ENCODE assay signal across 28 cellular contexts in the genomic region with DNA sequence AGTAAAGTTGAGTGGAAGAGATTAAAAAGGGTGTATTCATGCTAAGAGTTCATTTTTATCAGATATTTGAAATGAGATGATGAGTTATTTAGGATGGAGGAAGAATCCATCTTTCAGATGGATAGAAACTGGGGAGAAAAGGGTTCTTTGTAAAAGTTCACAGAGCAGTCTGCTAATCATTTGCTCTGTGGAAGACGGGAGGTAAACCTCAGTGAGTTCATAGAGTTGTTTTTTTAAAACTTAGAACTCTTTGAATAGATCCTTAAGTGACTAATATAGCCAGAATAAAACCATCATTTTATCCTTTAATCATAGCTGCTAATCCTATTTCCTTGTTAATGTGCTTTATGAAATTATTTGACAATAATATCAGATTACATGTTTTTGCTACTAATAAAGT. TPM values are rescaled to one million over a fixed set of nuclear protein-coding genes. Genes with fewer than 3 reads are reported as not detected.
DNase-seq lines count a peak whose midpoint lies in the region; ATAC-seq lines count a peak whose summit lies in the region.
"Had no signal": no experiment of that assay in that cellular context is flagged by ENCODE, and none has a peak within 500 bp of the region (broad histone marks: within the 10 kb centered on the region; RNA-seq: fewer than 3 reads in every experiment).

No MANE protein-coding gene starts in this region.

- no peak overlapping the region for H3K4me3 Mint-ChIP-seq in activated CD4-positive, alpha-beta memory T cell treated with anti-CD3 and anti-CD28 coated beads for 36 hours
- no peak overlapping the region for H3K4me3 Mint-ChIP-seq in activated CD4-positive, alpha-beta memory T cell treated with anti-CD3 and anti-CD28 coated beads, Interleukin-2, amount 10 ng/mL, durations not matched to agents 7 days and 5 days
- H3K4me3 Mint-ChIP-seq in activated naive CD8-positive, alpha-beta T cell treated with anti-CD3 and anti-CD28 coated beads for 36 hours, result peak overlapping the region; percentile 27
- peak overlapping the region in 9 of 10 donors; percentile 46 to 95 (median 68) for H3K4me3 Mint-ChIP-seq in naive thymus-derived CD8-positive, alpha-beta T cell
- H3K4me3 Mint-ChIP-seq: CD14-positive monocyte, nephron progenitor cell had no signal

- no peak for ATAC-seq in naive thymus-derived CD8-positive, alpha-beta T cell
- ATAC-seq: lower lobe of right lung, PC-3 had no signal

- no peak for DNase-seq in activated CD4-positive, alpha-beta memory T cell treated with anti-CD3 and anti-CD28 coated beads for 36 hours
- DNase-seq in activated CD4-positive, alpha-beta memory T cell treated with anti-CD3 and anti-CD28 coated beads, Interleukin-2, amount 10 ng/mL, durations not matched to agents 7 days and 5 days, result no peak
- peak; percentile 53 for DNase-seq in COLO829 (ENCODE audit: low spot score)
- DNase-seq in activated naive CD8-positive, alpha-beta T cell treated with anti-CD3 and anti-CD28 coated beads for 36 hours, result no peak
- no peak for DNase-seq in naive thymus-derived CD8-positive, alpha-beta T cell
- DNase-seq in stimulated activated CD4-positive, alpha-beta T cell treated with anti-CD3 and anti-CD28 coated beads, Interleukin-1b, Interleukin-23, amount 100 ng/mL, for 48 hours, result no peak
- no peak for DNase-seq in SHP77 treated with DMSO at 0.1 percent for 48 hours (lab: John Stamatoyannopoulos, UW)
- DNase-seq in HUDEP-2 (lab: John Stamatoyannopoulos, UW; ENCODE audit: unreplicated experiment in 76 of 76), result no peak
- DNase-seq: 8988T; activated CD4-positive, CD25-positive, alpha-beta regulatory T cell treated with anti-CD3 and anti-CD28 coated beads, Interleukin-2, amount 50 U/mL, for 72 hours; activated CD8-positive, alpha-beta memory T cell treated with anti-CD3 and anti-CD28 coated beads for 24 hours; activated T-cell treated with anti-CD3 and anti-CD28 coated beads for 4 hours; amniotic stem cell; DMS 273 treated with DMSO at 0.1 percent for 48 hours; EL; foreskin melanocyte; KG1; lower lobe of right lung; NCI-H146; NCI-H226; NCI-H526 treated with DMSO at 0.1 percent for 48 hours; nephron progenitor cell; PC-3; SK-N-SH; stimulated activated naive CD4-positive, alpha-beta T cell treated with Interleukin-2 at 50 U/mL for 16 hours had no signal

- H3K27me3 Mint-ChIP-seq in activated CD4-positive, alpha-beta memory T cell treated with anti-CD3 and anti-CD28 coated beads for 36 hours, result no peaks in the 10 kb centered on the region
- H3K27me3 Mint-ChIP-seq in activated CD4-positive, alpha-beta memory T cell treated with anti-CD3 and anti-CD28 coated beads, Interleukin-2, amount 10 ng/mL, durations not matched to agents 7 days and 5 days, result no peaks in the 10 kb centered on the region
- no peaks in the 10 kb centered on the region for H3K27me3 Mint-ChIP-seq in activated naive CD8-positive, alpha-beta T cell treated with anti-CD3 and anti-CD28 coated beads for 36 hours
- no peaks in the 10 kb centered on the region for H3K27me3 Mint-ChIP-seq in naive thymus-derived CD8-positive, alpha-beta T cell
- H3K27me3 Mint-ChIP-seq: brain had no signal

- CTCF ChIA-PET in activated CD4-positive, alpha-beta memory T cell treated with anti-CD3 and anti-CD28 coated beads for 36 hours (lab: Charles Lee), result interaction anchor here (0.7 to 3.8 kb wide), 8 partner anchors 10 to 187 kb away, joined by 3 to 23 read pairs (median 4); no protein-coding TSS in a partner anchor
- CTCF ChIA-PET in activated CD4-positive, alpha-beta memory T cell treated with anti-CD3 and anti-CD28 coated beads, Interleukin-2, amount 10 ng/mL, durations not matched to agents 7 days and 5 days (lab: Charles Lee), result interaction anchor here (1.0 kb wide), 1 partner anchor 78 kb away, joined by 3 read pairs; no protein-coding TSS in a partner anchor

- H3K27ac Mint-ChIP-seq in activated CD4-positive, alpha-beta memory T cell treated with anti-CD3 and anti-CD28 coated beads for 36 hours, result peak overlapping the region; percentile 50
- no peak overlapping the region for H3K27ac Mint-ChIP-seq in activated CD4-positive, alpha-beta memory T cell treated with anti-CD3 and anti-CD28 coated beads, Interleukin-2, amount 10 ng/mL, durations not matched to agents 7 days and 5 days
- H3K27ac Mint-ChIP-seq in activated naive CD8-positive, alpha-beta T cell treated with anti-CD3 and anti-CD28 coated beads for 36 hours, result peak overlapping the region; percentile 59
- H3K27ac Mint-ChIP-seq in naive thymus-derived CD8-positive, alpha-beta T cell, result peak overlapping the region; percentile 3 to 93 (median 82)
- H3K27ac Mint-ChIP-seq: brain; CD14-positive monocyte; nephron progenitor cell; T-helper 1 cell treated with Interleukin-12 subunit alpha and Interleukin-12 subunit beta and Interleukin-4 antibody, amounts not matched to agents 30 μg/mL and 1 μg/mL, for 36 hours had no signal

- intact Hi-C loops in activated CD4-positive, alpha-beta memory T cell treated with anti-CD3 and anti-CD28 coated beads for 36 hours (cut with micrococcal nuclease), result loop anchor here (10.0 kb wide), 1 partner anchor 303 kb away; no protein-coding TSS in a partner anchor

- POLR2A ChIA-PET in activated CD4-positive, alpha-beta memory T cell treated with anti-CD3 and anti-CD28 coated beads for 36 hours (lab: Charles Lee), result interaction anchor here (1.7 to 1.8 kb wide), 2 partner anchors 61 to 64 kb away, joined by 5 to 8 read pairs; no protein-coding TSS in a partner anchor
- POLR2A ChIA-PET in activated CD4-positive, alpha-beta memory T cell treated with anti-CD3 and anti-CD28 coated beads, Interleukin-2, amount 10 ng/mL, durations not matched to agents 7 days and 5 days (lab: Charles Lee), result interaction anchor here (2.2 to 3.4 kb wide), 2 partner anchors 22 to 61 kb away, joined by 10 to 19 read pairs; no protein-coding TSS in a partner anchor
- POLR2A ChIA-PET in naive thymus-derived CD8-positive, alpha-beta T cell (lab: Charles Lee), result interaction anchor here (1.4 kb wide), 1 partner anchor 63 kb away, joined by 3 read pairs; no protein-coding TSS in a partner anchor

- H3K9me3 Mint-ChIP-seq in activated CD4-positive, alpha-beta memory T cell treated with anti-CD3 and anti-CD28 coated beads for 36 hours, result peaks cover 3% of the 10 kb centered on the region
- peaks cover 9% of the 10 kb centered on the region for H3K9me3 Mint-ChIP-seq in activated CD4-positive, alpha-beta memory T cell treated with anti-CD3 and anti-CD28 coated beads, Interleukin-2, amount 10 ng/mL, durations not matched to agents 7 days and 5 days
- peaks cover 10% of the 10 kb centered on the region for H3K9me3 Mint-ChIP-seq in activated naive CD8-positive, alpha-beta T cell treated with anti-CD3 and anti-CD28 coated beads for 36 hours
- H3K9me3 Mint-ChIP-seq in naive thymus-derived CD8-positive, alpha-beta T cell, result peaks cover 0 to 4% (median 0%) of the 10 kb centered on the region in 9 donors

- H3K36me3 Mint-ChIP-seq in activated CD4-positive, alpha-beta memory T cell treated with anti-CD3 and anti-CD28 coated beads for 36 hours, result peaks cover 20% of the 10 kb centered on the region
- peaks cover 75% of the 10 kb centered on the region for H3K36me3 Mint-ChIP-seq in activated CD4-positive, alpha-beta memory T cell treated with anti-CD3 and anti-CD28 coated beads, Interleukin-2, amount 10 ng/mL, durations not matched to agents 7 days and 5 days (ENCODE audit: low read depth)
- H3K36me3 Mint-ChIP-seq in activated naive CD8-positive, alpha-beta T cell treated with anti-CD3 and anti-CD28 coated beads for 36 hours, result peaks cover 65% of the 10 kb centered on the region
- H3K36me3 Mint-ChIP-seq in naive thymus-derived CD8-positive, alpha-beta T cell, result peaks cover 11 to 43% (median 15%) of the 10 kb centered on the region in 3 donors

- peaks cover 85% of the 10 kb centered on the region for H3K4me1 Mint-ChIP-seq in activated CD4-positive, alpha-beta memory T cell treated with anti-CD3 and anti-CD28 coated beads for 36 hours (ENCODE audit: low read depth)
- H3K4me1 Mint-ChIP-seq in activated CD4-positive, alpha-beta memory T cell treated with anti-CD3 and anti-CD28 coated beads, Interleukin-2, amount 10 ng/mL, durations not matched to agents 7 days and 5 days, result peaks cover 83% of the 10 kb centered on the region
- H3K4me1 Mint-ChIP-seq in activated naive CD8-positive, alpha-beta T cell treated with anti-CD3 and anti-CD28 coated beads for 36 hours, result peaks cover 85% of the 10 kb centered on the region
- H3K4me1 Mint-ChIP-seq in naive thymus-derived CD8-positive, alpha-beta T cell, result peaks cover 39 to 91% (median 85%) of the 10 kb centered on the region in 4 donors

RNA-seq across cellular contexts. Expression of a gene that starts 5.1 kb away (rescaled TPM):
- total RNA-seq in activated CD4-positive, alpha-beta memory T cell treated with anti-CD3 and anti-CD28 coated beads for 36 hours, result 10 to 100 TPM; 34.7 to 35.0 TPM
- 10 to 100 TPM; 53.7 to 54.5 TPM for total RNA-seq in activated CD4-positive, alpha-beta memory T cell treated with anti-CD3 and anti-CD28 coated beads, Interleukin-2, amount 10 ng/mL, durations not matched to agents 7 days and 5 days
- total RNA-seq in activated naive CD8-positive, alpha-beta T cell treated with anti-CD3 and anti-CD28 coated beads for 36 hours, result 10 to 100 TPM; 36.1 to 40.2 TPM
- total RNA-seq in naive thymus-derived CD8-positive, alpha-beta T cell, result 100 to 1,000 TPM; 112 to 124 TPM
- polyA plus RNA-seq in naive thymus-derived CD8-positive, alpha-beta T cell, result 10 to 100 TPM; 55.0 to 66.8 (median 57.9) TPM

Comparison
In these comparisons a context has a peak if more than half of its experiments do, and no peak if none do; other contexts are left out.
1. H3K4me3 Mint-ChIP-seq: peak in activated naive CD8-positive, alpha-beta T cell treated with anti-CD3 and anti-CD28 coated beads for 36 hours (single experiment) and naive thymus-derived CD8-positive, alpha-beta T cell (9 of 10); none in activated CD4-positive, alpha-beta memory T cell treated with anti-CD3 and anti-CD28 coated beads for 36 hours (single experiment) and activated CD4-positive, alpha-beta memory T cell treated with anti-CD3 and anti-CD28 coated beads, Interleukin-2, amount 10 ng/mL, durations not matched to agents 7 days and 5 days (single experiment).